20 cellular contexts compared by ENCODE assay signal in genomic region chr17:36598951-36599401, GRCh38. TPM values are rescaled to one million over a fixed set of nuclear protein-coding genes. Genes with fewer than 3 reads are reported as not detected.
DNase-seq lines count a peak whose midpoint lies in the region; TF ChIP-seq lines count a peak whose summit lies in the region.
"Had no signal": no experiment of that assay in that cellular context is flagged by ENCODE, and none has a peak within 500 bp of the region (broad histone marks: within the 10 kb centered on the region; RNA-seq: fewer than 3 reads in every experiment).

No MANE protein-coding gene starts in this region.

- peaks cover 6% of the 10 kb centered on the region for H3K36me3 Mint-ChIP-seq in neural crest cell (ENCODE audit: low read depth)
- peaks cover 12% of the 10 kb centered on the region for H3K36me3 Mint-ChIP-seq in type B pancreatic cell

- H3K4me1 Mint-ChIP-seq in neural crest cell (peaks cover 26% of the 10 kb centered on the region), type B pancreatic cell (ENCODE audit: unreplicated experiment) (peaks cover 21% of the 10 kb centered on the region)

- WGBS in esophagus muscularis mucosa = 89% methylated on average over 12 of the region's 13 CpGs

- TF ChIP-seq EP300 in esophagus muscularis mucosa (IDR thresholded peaks at IDR 0.05) = no peak

- no peak overlapping the region for H3K4me3 ChIP-seq in esophagus muscularis mucosa
- H3K4me3 ChIP-seq: BLaER1, SJSA1 had no signal

- no peak for TF ChIP-seq CTCF in esophagus muscularis mucosa (IDR thresholded peaks at IDR 0.05)
- TF ChIP-seq CTCF in neural crest cell (conservative IDR thresholded peaks at IDR 0.05) = no peak
- TF ChIP-seq CTCF in type B pancreatic cell (conservative IDR thresholded peaks at IDR 0.05) = no peak
- TF ChIP-seq CTCF in GM10248 (IDR thresholded peaks at IDR 0.05; ENCODE audit: control extremely low read depth, extremely low read depth, low read depth, missing control alignments) = no peak

- peak; percentile 24 for DNase-seq in activated effector memory CD4-positive, alpha-beta T cell treated with anti-CD3 and anti-CD28 coated beads, Interleukin-2, amount 50 U/mL, for 16 hours
- DNase-seq in activated effector memory CD4-positive, alpha-beta T cell treated with Interleukin-2 at 50 U/mL for 16 hours = no peak
- DNase-seq in esophagus muscularis mucosa (ENCODE audit: extremely low spot score) = peak; percentile 77
- no peak for DNase-seq in neural crest cell (ENCODE audit: low read depth, low spot score)
- peak; percentile 55 for DNase-seq in type B pancreatic cell (ENCODE audit: extremely low spot score, unreplicated experiment)
- no peak for DNase-seq in activated CD8-positive, alpha-beta memory T cell treated with anti-CD3 and anti-CD28 coated beads for 24 hours
- no peak for DNase-seq in GM10248 (ENCODE audit: extremely low spot score)
- DNase-seq in HPDE6-E6E7 (ENCODE audit: extremely low spot score) = no peak
- DNase-seq: ACHN; CD4-positive, alpha-beta memory T cell; IMR-90; MV-4-11; NCI-H1105 treated with DMSO at 0.1 percent for 48 hours; NCI-H2081; NCI-H2171; NCI-H524 treated with DMSO at 0.1 percent for 48 hours; NCI-H82 had no signal

- H3K4me1 ChIP-seq in esophagus muscularis mucosa = peaks cover 21 to 35% (median 29%) of the 10 kb centered on the region in 4 donors

- no peaks in the 10 kb centered on the region for H3K27me3 Mint-ChIP-seq in neural crest cell (ENCODE audit: low read depth)
- no peaks in the 10 kb centered on the region for H3K27me3 Mint-ChIP-seq in type B pancreatic cell
- H3K27me3 Mint-ChIP-seq: CD4-positive, alpha-beta memory T cell had no signal

- CTCF ChIA-PET in GM10248 (lab: Yijun Ruan, JAX) = interaction anchor here (1.0 to 6.3 kb wide), 4 partner anchors 9 to 774 kb away, joined by 3 to 48 read pairs (median 3); no protein-coding TSS in a partner anchor

- H3K4me3 Mint-ChIP-seq in neural crest cell (peak overlapping the region; percentile 62), type B pancreatic cell (no peak overlapping the region)

- intact Hi-C loops in esophagus muscularis mucosa (cut with DNase I) = no loop called here

- H3K36me3 ChIP-seq in esophagus muscularis mucosa = peaks cover 0 to 3% (median 0%) of the 10 kb centered on the region in 4 donors

- POLR2A ChIA-PET in GM10248 (lab: Yijun Ruan, JAX) = no interaction called here

- no peaks in the 10 kb centered on the region for H3K27me3 ChIP-seq in esophagus muscularis mucosa
- H3K27me3 ChIP-seq: BLaER1, SJSA1 had no signal

- no peak for TF ChIP-seq POLR2A in esophagus muscularis mucosa (IDR thresholded peaks at IDR 0.05; ENCODE audit: low read depth)

- H3K9me3 Mint-ChIP-seq in neural crest cell = no peaks in the 10 kb centered on the region
- H3K9me3 Mint-ChIP-seq in type B pancreatic cell = peaks cover 3% of the 10 kb centered on the region
- H3K9me3 Mint-ChIP-seq: CD4-positive, alpha-beta memory T cell had no signal

- H3K27ac Mint-ChIP-seq in neural crest cell (ENCODE audit: unreplicated experiment) (no peak overlapping the region), type B pancreatic cell (no peak overlapping the region)

- no peak overlapping the region for H3K27ac ChIP-seq in esophagus muscularis mucosa (replicated peaks in 1 of 4)
- H3K27ac ChIP-seq: 22Rv1, BLaER1, SJSA1 had no signal

- no peaks in the 10 kb centered on the region for H3K9me3 ChIP-seq in esophagus muscularis mucosa
- H3K9me3 ChIP-seq: BLaER1, SJSA1 had no signal

RNA-seq across cellular contexts. Expression of gene MRM1, which starts 2.4 kb away (rescaled TPM):
- 10 to 100 TPM in 1 of 4 donors, 1 to 10 TPM in 3; 6.2 to 10.8 (median 8.5) TPM for total RNA-seq in esophagus muscularis mucosa
- total RNA-seq in neural crest cell = 4.6 and 5.4 TPM in 2 replicates
- total RNA-seq in type B pancreatic cell (ENCODE audit: low replicate concordance) = 9.7 and 11.8 TPM in 2 replicates

RNA-seq across cellular contexts. Expression of gene DHRS11, which starts 7.3 kb away (rescaled TPM):
- total RNA-seq in esophagus muscularis mucosa = 1 to 10 TPM; 5.3 to 7.1 (median 6.0) TPM
- total RNA-seq in neural crest cell = 12.3 and 14.7 TPM in 2 replicates
- 30.0 and 60.0 TPM in 2 replicates for total RNA-seq in type B pancreatic cell (ENCODE audit: low replicate concordance)

RNA-seq across cellular contexts. Expression of gene GGNBP2, which starts 54.3 kb away (rescaled TPM):
- 10 to 100 TPM; 41.6 to 55.8 (median 54.2) TPM for total RNA-seq in esophagus muscularis mucosa
- total RNA-seq in neural crest cell = 71.8 and 72.3 TPM in 2 replicates
- total RNA-seq in type B pancreatic cell (ENCODE audit: low replicate concordance) = 63.7 and 72.0 TPM in 2 replicates

Comparison
In these comparisons a context has a peak if more than half of its experiments do, and no peak if none do; other contexts are left out.
1. DNase-seq: peak in activated effector memory CD4-positive, alpha-beta T cell treated with anti-CD3 and anti-CD28 coated beads, Interleukin-2, amount 50 U/mL, for 16 hours (single experiment), esophagus muscularis mucosa (single experiment) and type B pancreatic cell (single experiment); none in activated effector memory CD4-positive, alpha-beta T cell treated with Interleukin-2 at 50 U/mL for 16 hours (single experiment), neural crest cell (single experiment), activated CD8-positive, alpha-beta memory T cell treated with anti-CD3 and anti-CD28 coated beads for 24 hours (single experiment), GM10248 (single experiment) and HPDE6-E6E7 (single experiment).